In the genomic region with DNA sequence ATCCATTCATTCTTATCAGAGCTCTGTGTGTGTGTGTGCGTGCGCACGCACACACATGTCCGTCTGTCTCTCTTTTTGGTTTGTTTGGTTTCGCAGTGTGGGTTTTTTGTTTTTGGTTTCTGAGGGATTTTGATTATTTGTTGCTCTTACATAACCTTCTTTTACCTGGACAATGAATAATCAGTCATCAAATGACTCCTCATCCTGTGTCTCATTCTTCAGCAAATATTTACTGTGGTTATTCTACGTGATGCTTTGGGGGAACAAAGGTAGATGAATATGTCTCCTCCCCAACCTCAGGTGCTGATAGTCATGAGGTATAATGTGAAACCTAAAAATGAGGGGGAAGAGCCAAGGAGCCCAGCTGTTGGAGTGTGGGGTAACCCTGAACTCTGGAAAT, we compare ENCODE assay signal across 20 cellular contexts.
"Had no signal": no experiment of that assay in that cellular context is flagged by ENCODE, and none has a peak within 500 bp of the region (broad histone marks: within the 10 kb centered on the region; RNA-seq: fewer than 3 reads in every experiment).

No MANE protein-coding gene starts in this region.

- H3K27ac ChIP-seq: body of pancreas, coronary artery, transverse colon, WERI-Rb-1 had no signal

- ATAC-seq: activated naive CD4-positive, alpha-beta T cell treated with anti-CD3 and anti-CD28 coated beads, Interleukin-2, amount 50 U/mL, for 72 hours; body of pancreas; heart left ventricle; mucosa of descending colon; natural killer cell had no signal

- H3K9me3 ChIP-seq: body of pancreas, heart left ventricle, mucosa of descending colon, transverse colon had no signal

- H3K4me3 Mint-ChIP-seq: activated CD4-positive, alpha-beta memory T cell treated with anti-CD3 and anti-CD28 coated beads for 36 hours; central memory CD8-positive, alpha-beta T cell; immature natural killer cell; natural killer cell had no signal

- FAIRE-seq: frontal cortex had no signal

- DNase-seq: activated CD4-positive, alpha-beta memory T cell treated with anti-CD3 and anti-CD28 coated beads for 36 hours; activated effector memory CD4-positive, alpha-beta T cell treated with anti-CD3 and anti-CD28 coated beads, Interleukin-2, amount 50 U/mL, for 16 hours; activated T-cell treated with anti-CD3 and anti-CD28 coated beads, Interleukin-2, amount 50 U/mL, for 48 hours; body of pancreas; heart left ventricle; immature natural killer cell; mucosa of descending colon; natural killer cell; posterior cingulate gyrus; retina; stimulated activated CD4-positive, alpha-beta T cell treated with anti-CD3 and anti-CD28 coated beads, Interleukin-15, amount 100 ng/mL, for 24 hours; stimulated activated CD4-positive, alpha-beta T cell treated with anti-CD3 and anti-CD28 coated beads, Interleukin-4, amount 100 ng/mL, for 1 hour; stimulated activated naive CD4-positive, alpha-beta T cell; transverse colon; WERI-Rb-1 had no signal

- H3K36me3 Mint-ChIP-seq: activated CD4-positive, alpha-beta memory T cell treated with anti-CD3 and anti-CD28 coated beads for 36 hours; activated naive CD4-positive, alpha-beta T cell treated with anti-CD3 and anti-CD28 coated beads, Interleukin-2, amount 50 U/mL, for 72 hours; natural killer cell had no signal

- H3K27ac Mint-ChIP-seq: activated CD4-positive, alpha-beta memory T cell treated with anti-CD3 and anti-CD28 coated beads for 36 hours; activated naive CD4-positive, alpha-beta T cell treated with anti-CD3 and anti-CD28 coated beads, Interleukin-2, amount 50 U/mL, for 72 hours; immature natural killer cell; natural killer cell had no signal

- H3K27me3 Mint-ChIP-seq: activated CD4-positive, alpha-beta memory T cell treated with anti-CD3 and anti-CD28 coated beads for 36 hours had no signal

- H3K4me3 ChIP-seq: body of pancreas, coronary artery, heart left ventricle, mucosa of descending colon, skin epidermis, transverse colon had no signal

- H3K36me3 ChIP-seq: heart left ventricle, transverse colon had no signal

- H3K27me3 ChIP-seq: body of pancreas, heart left ventricle, transverse colon had no signal

- H3K4me1 ChIP-seq: body of pancreas had no signal

- H3K4me1 Mint-ChIP-seq: central memory CD8-positive, alpha-beta T cell; natural killer cell had no signal
